Comparison of ENCODE assay signal across 16 cellular contexts in the genomic region with DNA sequence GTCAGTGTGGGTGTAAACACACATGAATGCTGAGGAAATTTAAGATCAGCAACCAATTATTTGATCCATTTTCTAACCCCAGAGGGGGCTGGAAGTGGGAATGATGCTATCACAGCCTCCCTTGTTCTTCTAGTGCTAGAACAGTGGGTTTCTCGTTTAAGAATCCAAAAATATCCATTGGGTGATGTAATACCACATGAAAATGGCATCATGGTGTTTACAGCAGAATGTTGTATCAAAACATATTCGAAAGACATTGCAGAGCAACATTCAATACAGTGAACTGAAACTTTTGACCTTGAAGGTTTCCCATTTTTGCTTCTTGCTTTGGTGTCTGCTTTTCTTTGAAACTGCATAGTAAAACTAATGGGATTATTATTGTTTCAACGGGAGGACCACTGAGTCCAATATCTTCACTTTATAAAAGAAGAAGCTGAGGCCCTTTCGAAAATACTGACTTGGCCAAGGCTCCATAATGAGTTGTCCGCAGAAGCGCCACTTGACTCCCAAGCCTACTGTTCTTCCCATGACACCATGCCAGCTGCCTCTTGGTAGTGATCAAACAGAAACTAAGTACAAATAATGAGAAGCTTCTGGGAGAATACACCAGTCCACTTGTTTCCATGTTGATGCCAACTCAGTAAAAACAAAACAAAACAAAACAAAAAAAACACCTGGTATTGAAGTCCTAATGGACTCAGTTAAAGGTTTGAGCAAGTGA.
A peak's percentile ranks its signal among the peaks of the same experiment; 100 is the strongest.
DNase-seq lines count a peak whose midpoint lies in the region; ATAC-seq and TF ChIP-seq lines count a peak whose summit lies in the region.
"Had no signal": no experiment of that assay in that cellular context is flagged by ENCODE, and none has a peak within 500 bp of the region (broad histone marks: within the 10 kb centered on the region; RNA-seq: fewer than 3 reads in every experiment).

No MANE protein-coding gene starts in this region.

- in situ Hi-C loops in IMR-90 (cut with MboI; ENCODE audit: low sequenced_read_pairs): no loop called here

- H3K4me3 ChIP-seq in AG04450 (ENCODE audit: low read depth, low read length): no peak overlapping the region
- no peak overlapping the region for H3K4me3 ChIP-seq in IMR-90 (ENCODE audit: insufficient read depth, low read depth, low read length)

- peaks cover 19% of the 10 kb centered on the region for H3K4me1 ChIP-seq in IMR-90 (ENCODE audit: control insufficient read depth, insufficient read depth, low read length)

- H3K79me1 ChIP-seq in IMR-90 (ENCODE audit: low read depth in 1 of 2, low read length in 2 of 2): no peaks in the 10 kb centered on the region

- H3K23ac ChIP-seq in IMR-90 (ENCODE audit: low read depth, low read length): no peak overlapping the region

- no peak overlapping the region for H4K5ac ChIP-seq in IMR-90 (ENCODE audit: low read depth, low read length)

- H3K27ac ChIP-seq in AG04450 (ENCODE audit: low read depth, low read length) (peak overlapping the region; percentile 74), IMR-90 (ENCODE audit: insufficient read depth, low read length) (no peak overlapping the region; the same call in 1 of the 2 replicates), RWPE1 (no peak overlapping the region)

- BruUV-seq in IMR-90 (replicated peaks; lab: Mats Ljungman, UMichigan): no TSS peak

- H3K9me1 ChIP-seq in IMR-90 (ENCODE audit: insufficient read depth, low read length): peaks cover 17% of the 10 kb centered on the region

- DNase-seq in AG04450 (ENCODE audit: low read depth, low spot score) (no peak), IMR-90 (no peak), astrocyte of the hippocampus (ENCODE audit: low read depth, low spot score) (peak; percentile 13), myocyte (ENCODE audit: low read depth) (peak; percentile 28), retina (no peak), RWPE1 (ENCODE audit: low spot score) (no peak), SK-N-DZ (ENCODE audit: low spot score) (no peak), putamen (ENCODE audit: low spot score) (no peak)
- DNase-seq: activated CD8-positive, alpha-beta memory T cell treated with anti-CD3 and anti-CD28 coated beads for 24 hours; effector memory CD8-positive, alpha-beta T cell; left colon; naive B cell; NCI-H2171; SHP77 treated with DMSO at 0.1 percent for 48 hours had no signal

- H3K4ac ChIP-seq in IMR-90 (ENCODE audit: low read depth, low read length): peak overlapping the region; percentile 33

- intact Hi-C loops in IMR-90 (cut with micrococcal nuclease): loop anchor here (2.0 to 10.0 kb wide), 2 partner anchors 72 to 220 kb away; no protein-coding TSS in a partner anchor

- no peak overlapping the region for H3K4me2 ChIP-seq in IMR-90 (ENCODE audit: low read depth, low read length)

- peak overlapping the region; percentile 80 for H2BK120ac ChIP-seq in IMR-90 (ENCODE audit: low read depth, low read length)

- H3K14ac ChIP-seq in IMR-90 (replicated peaks; ENCODE audit: low read depth, low read length): no peak overlapping the region

- no peak overlapping the region for H2BK5ac ChIP-seq in IMR-90 (ENCODE audit: low read depth, low read length, poor library complexity, severe bottlenecking)

- H4K8ac ChIP-seq in IMR-90 (ENCODE audit: low read depth in 2 of 2, low read length in 2 of 2): no peak overlapping the region; a peak in 1 of 4 replicates

- H3K36me3 ChIP-seq in IMR-90 (ENCODE audit: control insufficient read depth, insufficient read depth, low read length): no peaks in the 10 kb centered on the region

- TF ChIP-seq POLR2A in IMR-90 (IDR thresholded peaks at IDR 0.05; ENCODE audit: low read depth, low read length): no peak

- TF ChIP-seq RAD21 in IMR-90 (IDR thresholded peaks at IDR 0.05; ENCODE audit: low read length): no peak

- peak overlapping the region; percentile 42; the same call in 1 of the 2 replicates for H3K18ac ChIP-seq in IMR-90 (ENCODE audit: low read depth, low read length)

- H2BK20ac ChIP-seq in IMR-90 (ENCODE audit: low read depth, low read length): 0 out of 2 replicates have a peak overlapping the region, but pooled peaks have one; percentile 73

- no peak overlapping the region for H2AK9ac ChIP-seq in IMR-90 (replicated peaks; ENCODE audit: low read depth, low read length, poor library complexity)

- H4K91ac ChIP-seq in IMR-90 (ENCODE audit: insufficient read depth, low read depth, low read length): peak overlapping the region; percentile 34; the same call in 1 of the 2 replicates

- TF ChIP-seq CTCF in AG04450 (IDR thresholded peaks at IDR 0.05; ENCODE audit: low read depth, low read length) (no peak), IMR-90 (conservative IDR thresholded peaks at IDR 0.05; ENCODE audit: low read depth, low read length) (no peak), RWPE1 (conservative IDR thresholded peaks at IDR 0.05; ENCODE audit: low read depth) (no peak)

- H3K9me3 ChIP-seq in AG04450 (ENCODE audit: control insufficient read depth, insufficient read depth, low read length) (no peaks in the 10 kb centered on the region), IMR-90 (ENCODE audit: control insufficient read depth, insufficient read depth, low read length) (no peaks in the 10 kb centered on the region)

- H2AK5ac ChIP-seq in IMR-90 (ENCODE audit: low read depth, low read length): peak overlapping the region; percentile 31; the same call in 1 of the 2 replicates

- no peak overlapping the region for H3K56ac ChIP-seq in IMR-90 (ENCODE audit: extremely low read depth, insufficient read depth, low read length)

- no peak for ATAC-seq in IMR-90 (ENCODE audit: low read depth)
- ATAC-seq: activated T-helper 17 cell treated with anti-CD3 and anti-CD28 coated beads, Interleukin-2, amount 50 U/mL, for 72 hours; effector memory CD8-positive, alpha-beta T cell; HepG2; left colon had no signal

- H4K20me1 ChIP-seq in IMR-90 (ENCODE audit: insufficient read depth, low read length): peaks cover 4% of the 10 kb centered on the region; the same call in 1 of the 2 replicates

- no peak overlapping the region for H2AFZ ChIP-seq in IMR-90 (replicated peaks; ENCODE audit: low read length, poor library complexity)

- no peaks in the 10 kb centered on the region for H3K27me3 ChIP-seq in AG04450 (ENCODE audit: control insufficient read depth, insufficient read depth, low read length)
- H3K27me3 ChIP-seq in IMR-90 (ENCODE audit: control insufficient read depth, insufficient read depth, low read length): 0 out of 2 replicates have a peak, but pooled peaks cover 1% of the 10 kb centered on the region

- H3K9ac ChIP-seq in IMR-90 (ENCODE audit: low read depth, low read length): no peak overlapping the region

- dilution Hi-C loops in IMR-90 (cut with HindIII; ENCODE audit: low sequenced_read_pairs, unreplicated experiment): no loop called here

- no CpG with 5 or more reads among the region's 6 CpGs for WGBS in IMR-90 (ENCODE audit: extremely low coverage in 2 of 2, insufficient read length in 1 of 2), 2 experiments

- POLR2A ChIA-PET in AG04450 (lab: Yijun Ruan, JAX): interaction anchor here (0.6 to 2.2 kb wide), 2 partner anchors 15 to 44 kb away, joined by 3 to 12 read pairs; no protein-coding TSS in a partner anchor
- POLR2A ChIA-PET in IMR-90 (lab: Charles Lee; ENCODE audit: unreplicated experiment): no interaction called here
- POLR2A ChIA-PET in RWPE1 (lab: Yijun Ruan, JAX; ENCODE audit: low non-redundant PET): no interaction called here

- CTCF ChIA-PET in AG04450 (lab: Charles Lee): no interaction called here
- CTCF ChIA-PET in IMR-90 (lab: Yijun Ruan, JAX): no interaction called here
- CTCF ChIA-PET in RWPE1 (lab: Yijun Ruan, JAX): interaction anchor here (0.6 kb wide), 1 partner anchor 83 kb away, joined by 3 read pairs; no protein-coding TSS in a partner anchor

- H2BK15ac ChIP-seq in IMR-90 (ENCODE audit: low read depth, low read length): peak overlapping the region; percentile 11; the same call in 1 of the 3 replicates

TF ChIP-seq in IMR-90, 13 proteins besides CTCF, POLR2A, EP300 and RAD21:
- TF ChIP-seq SMC3 (IDR thresholded peaks at IDR 0.05; ENCODE audit: low read depth, low read length): no peak

Comparison
In these comparisons a context has a peak if more than half of its experiments do, and no peak if none do; other contexts are left out.
1. DNase-seq: peak in astrocyte of the hippocampus (single experiment) and myocyte (single experiment); none in AG04450 (single experiment), IMR-90 (single experiment), retina (single experiment), RWPE1 (single experiment), SK-N-DZ (single experiment) and putamen (single experiment).